Comparison of ENCODE assay signal across 12 cellular contexts in the genomic region with DNA sequence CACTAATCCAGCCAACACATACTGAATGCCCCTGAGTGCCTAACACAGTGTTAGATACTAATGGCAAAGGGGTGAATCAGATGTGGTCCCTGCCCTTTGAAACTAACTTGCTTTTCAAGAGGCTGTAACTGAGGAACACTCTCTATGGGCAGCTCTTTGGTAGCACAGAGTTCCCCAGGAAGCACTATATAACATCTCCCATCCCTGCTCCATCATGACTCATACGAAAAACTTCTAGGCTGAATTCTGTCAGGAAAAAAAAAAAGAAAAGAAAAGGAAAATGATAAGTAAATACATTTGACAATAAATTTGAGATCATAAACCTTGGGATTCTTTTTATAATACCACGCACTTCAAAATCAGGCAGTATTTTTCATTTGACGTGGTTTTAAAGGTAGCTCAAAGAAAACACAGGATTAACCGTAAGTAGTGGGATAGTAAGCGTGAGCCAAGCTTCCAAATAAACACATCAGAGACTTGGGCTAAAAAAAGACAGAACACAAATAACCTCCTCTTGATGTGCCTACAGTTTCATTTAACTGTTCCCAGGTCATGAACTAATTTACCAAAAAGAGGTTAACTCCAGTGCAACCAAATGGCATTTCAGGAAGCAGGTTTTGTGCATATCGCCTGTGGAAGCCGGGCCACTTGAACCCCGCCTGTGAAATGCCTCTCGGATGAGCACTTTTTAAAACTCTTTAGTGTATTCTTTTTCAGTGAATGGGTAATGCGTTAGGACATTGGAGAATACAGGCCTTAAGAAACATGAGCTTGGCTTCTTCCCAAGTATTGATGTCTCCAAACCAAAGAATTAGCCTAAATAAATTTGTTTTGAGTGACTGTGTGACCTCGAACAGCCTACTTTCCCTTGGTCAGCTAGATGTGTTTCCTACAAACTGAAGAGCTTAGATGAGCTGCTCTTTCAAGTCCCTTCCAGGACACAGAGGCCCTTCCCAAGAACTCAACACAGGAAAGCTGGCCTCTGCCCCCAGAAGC. TPM values are rescaled to one million over a fixed set of nuclear protein-coding genes. Genes with fewer than 3 reads are reported as not detected.
A peak's percentile ranks its signal among the peaks of the same experiment; 100 is the strongest.
DNase-seq lines count a peak whose midpoint lies in the region; ATAC-seq and TF ChIP-seq lines count a peak whose summit lies in the region.
"Had no signal": no experiment of that assay in that cellular context is flagged by ENCODE, and none has a peak within 500 bp of the region (broad histone marks: within the 10 kb centered on the region; RNA-seq: fewer than 3 reads in every experiment).

No MANE protein-coding gene starts in this region.

- H3K36me3 Mint-ChIP-seq in glutamatergic neuron (ENCODE audit: unreplicated experiment): no peaks in the 10 kb centered on the region

- H3K4me3 ChIP-seq in fibroblast of villous mesenchyme (ENCODE audit: low read depth, low read length) (no peak overlapping the region), psoas muscle (no peak overlapping the region)

- H3K4me1 ChIP-seq in psoas muscle: peaks cover 23% of the 10 kb centered on the region

- no peaks in the 10 kb centered on the region for H3K36me3 ChIP-seq in psoas muscle (ENCODE audit: insufficient read depth in 1 of 2, low read depth in 1 of 2)

- peak; percentile 56 for ATAC-seq in SK-N-SH treated with all-trans-retinoic acid at 6 μM for 48 hours
- ATAC-seq in psoas muscle: peak in 2 of 4 donors; percentile 46 to 61
- no peak for ATAC-seq in HG02642 (IDR thresholded peaks at IDR 0.05; ENCODE audit: poor library complexity, unreplicated experiment)
- no peak for ATAC-seq in HG03432 (IDR thresholded peaks at IDR 0.05; ENCODE audit: unreplicated experiment)

- peak; percentile 71 for DNase-seq in EL
- peak; percentile 68 for DNase-seq in fibroblast of villous mesenchyme (ENCODE audit: low read depth)
- no peak for DNase-seq in psoas muscle
- no peak for DNase-seq in inferior parietal cortex (ENCODE audit: extremely low spot score)
- no peak for DNase-seq in glutamatergic neuron
- DNase-seq: activated CD4-positive, alpha-beta T cell treated with anti-CD3 and anti-CD28 coated beads, Interleukin-2, amount 10 ng/mL, durations not matched to agents 7 days and 5 days; COR-L47; NCI-H1092 treated with DMSO at 0.1 percent for 48 hours; stimulated activated CD4-positive, alpha-beta T cell treated with anti-CD3 and anti-CD28 coated beads, Interleukin-4, amount 100 ng/mL, for 1 hour had no signal

- no peak for TF ChIP-seq CTCF in fibroblast of villous mesenchyme (IDR thresholded peaks at IDR 0.05; ENCODE audit: insufficient read depth, low read depth, low read length)
- TF ChIP-seq CTCF in psoas muscle (IDR thresholded peaks at IDR 0.05): no peak
- TF ChIP-seq CTCF in glutamatergic neuron (IDR thresholded peaks at IDR 0.05; ENCODE audit: partially characterized antibody, unreplicated experiment): no peak

- H3K27me3 Mint-ChIP-seq in glutamatergic neuron (ENCODE audit: unreplicated experiment): peaks cover 4% of the 10 kb centered on the region

- no peaks in the 10 kb centered on the region for H3K9me3 ChIP-seq in psoas muscle

- H3K4me1 Mint-ChIP-seq in glutamatergic neuron (ENCODE audit: low read depth, unreplicated experiment): no peaks in the 10 kb centered on the region
- H3K4me1 Mint-ChIP-seq: activated CD4-positive, alpha-beta T cell treated with anti-CD3 and anti-CD28 coated beads, Interleukin-2, amount 10 ng/mL, durations not matched to agents 7 days and 5 days had no signal

- no peaks in the 10 kb centered on the region for H3K9me3 Mint-ChIP-seq in glutamatergic neuron (ENCODE audit: unreplicated experiment)
- H3K9me3 Mint-ChIP-seq: activated CD4-positive, alpha-beta T cell treated with anti-CD3 and anti-CD28 coated beads, Interleukin-2, amount 10 ng/mL, durations not matched to agents 7 days and 5 days had no signal

- H3K4me3 Mint-ChIP-seq in glutamatergic neuron (ENCODE audit: unreplicated experiment): no peak overlapping the region
- H3K4me3 Mint-ChIP-seq: activated CD4-positive, alpha-beta T cell treated with anti-CD3 and anti-CD28 coated beads, Interleukin-2, amount 10 ng/mL, durations not matched to agents 7 days and 5 days had no signal

- WGBS in psoas muscle, 3 donors: 45 to 67% (median 52%) methylated on average over 11 of the region's 11 CpGs

- intact Hi-C loops in psoas muscle (cut with DNase I): loop anchor here in 1 of 2 donors (5.0 kb wide), 1 partner anchor 1344 kb away; no protein-coding TSS in a partner anchor

- H3K27ac ChIP-seq in psoas muscle: peak overlapping the region; percentile 51

- no peaks in the 10 kb centered on the region for H3K27me3 ChIP-seq in psoas muscle (ENCODE audit: insufficient read depth in 3 of 3, low read length in 2 of 3)

- H3K27ac Mint-ChIP-seq in glutamatergic neuron (ENCODE audit: unreplicated experiment): no peak overlapping the region
- H3K27ac Mint-ChIP-seq: activated CD4-positive, alpha-beta T cell treated with anti-CD3 and anti-CD28 coated beads, Interleukin-2, amount 10 ng/mL, durations not matched to agents 7 days and 5 days had no signal

TF ChIP-seq in SK-N-SH treated with all-trans-retinoic acid at 6 μM for 48 hours, 23 proteins besides CTCF, POLR2A, EP300 and RAD21:
- TF ChIP-seq PPARA (CRISPR knock-in tag; IDR thresholded peaks at IDR 0.05; ENCODE audit: borderline replicate concordance) (no peak), ZNF70 (CRISPR knock-in tag; IDR thresholded peaks at IDR 0.05) (no peak), BACH2 (CRISPR knock-in tag; IDR thresholded peaks at IDR 0.05; ENCODE audit: borderline replicate concordance) (no peak), TOX (CRISPR knock-in tag; IDR thresholded peaks at IDR 0.05; ENCODE audit: borderline replicate concordance) (no peak), ARNTL (CRISPR knock-in tag; IDR thresholded peaks at IDR 0.05; ENCODE audit: borderline replicate concordance, low read depth) (no peak), OSR1 (CRISPR knock-in tag; IDR thresholded peaks at IDR 0.05) (no peak)
- TF ChIP-seq, protein P1, sequence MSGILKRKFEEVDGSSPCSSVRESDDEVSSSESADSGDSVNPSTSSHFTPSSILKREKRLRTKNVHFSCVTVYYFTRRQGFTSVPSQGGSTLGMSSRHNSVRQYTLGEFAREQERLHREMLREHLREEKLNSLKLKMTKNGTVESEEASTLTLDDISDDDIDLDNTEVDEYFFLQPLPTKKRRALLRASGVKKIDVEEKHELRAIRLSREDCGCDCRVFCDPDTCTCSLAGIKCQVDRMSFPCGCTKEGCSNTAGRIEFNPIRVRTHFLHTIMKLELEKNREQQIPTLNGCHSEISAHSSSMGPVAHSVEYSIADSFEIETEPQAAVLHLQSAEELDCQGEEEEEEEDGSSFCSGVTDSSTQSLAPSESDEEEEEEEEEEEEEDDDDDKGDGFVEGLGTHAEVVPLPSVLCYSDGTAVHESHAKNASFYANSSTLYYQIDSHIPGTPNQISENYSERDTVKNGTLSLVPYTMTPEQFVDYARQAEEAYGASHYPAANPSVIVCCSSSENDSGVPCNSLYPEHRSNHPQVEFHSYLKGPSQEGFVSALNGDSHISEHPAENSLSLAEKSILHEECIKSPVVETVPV (CRISPR knock-in tag; IDR thresholded peaks at IDR 0.05): no peak
- TF ChIP-seq, protein P2, sequence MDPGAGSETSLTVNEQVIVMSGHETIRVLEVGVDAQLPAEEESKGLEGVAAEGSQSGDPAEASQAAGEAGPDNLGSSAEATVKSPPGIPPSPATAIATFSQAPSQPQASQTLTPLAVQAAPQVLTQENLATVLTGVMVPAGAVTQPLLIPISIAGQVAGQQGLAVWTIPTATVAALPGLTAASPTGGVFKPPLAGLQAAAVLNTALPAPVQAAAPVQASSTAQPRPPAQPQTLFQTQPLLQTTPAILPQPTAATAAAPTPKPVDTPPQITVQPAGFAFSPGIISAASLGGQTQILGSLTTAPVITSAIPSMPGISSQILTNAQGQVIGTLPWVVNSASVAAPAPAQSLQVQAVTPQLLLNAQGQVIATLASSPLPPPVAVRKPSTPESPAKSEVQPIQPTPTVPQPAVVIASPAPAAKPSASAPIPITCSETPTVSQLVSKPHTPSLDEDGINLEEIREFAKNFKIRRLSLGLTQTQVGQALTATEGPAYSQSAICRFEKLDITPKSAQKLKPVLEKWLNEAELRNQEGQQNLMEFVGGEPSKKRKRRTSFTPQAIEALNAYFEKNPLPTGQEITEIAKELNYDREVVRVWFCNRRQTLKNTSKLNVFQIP (CRISPR knock-in tag; IDR thresholded peaks at IDR 0.05; ENCODE audit: borderline replicate concordance, low read depth): no peak

RNA-seq across cellular contexts. Expression of a gene that starts 42.0 kb away (rescaled TPM):
- 17.7 and 18.7 TPM in 2 replicates for total RNA-seq in fibroblast of villous mesenchyme
- total RNA-seq in psoas muscle: 10 to 100 TPM; 25.2 to 35.0 (median 28.2) TPM
- 10 to 100 TPM; 23.9 to 42.6 (median 24.4) TPM for polyA plus RNA-seq in psoas muscle
- 9.1 TPM for total RNA-seq in glutamatergic neuron (ENCODE audit: unreplicated experiment)

Comparison
In these comparisons a context has a peak if more than half of its experiments do, and no peak if none do; other contexts are left out.
1. DNase-seq: peak in EL (single experiment) and fibroblast of villous mesenchyme (single experiment); none in psoas muscle (0 of 2), inferior parietal cortex (single experiment) and glutamatergic neuron (single experiment).